1 cellular context compared by ENCODE assay signal in genomic region chr10:97101166-97101940, GRCh38.
TF ChIP-seq lines count a peak whose summit lies in the region.

No MANE protein-coding gene starts in this region.

TF ChIP-seq in WTC11, 78 proteins besides CTCF, POLR2A, EP300 and RAD21 (continued from another document):
- TF ChIP-seq ESRRA (CRISPR knock-in tag; IDR thresholded peaks at IDR 0.05; ENCODE audit: borderline replicate concordance) = no peak
